In genomic region chr14:48075487-48075886, GRCh38 we compare ENCODE assay signal across 35 cellular contexts.
"Had no signal": no experiment of that assay in that cellular context is flagged by ENCODE, and none has a peak within 500 bp of the region (broad histone marks: within the 10 kb centered on the region; RNA-seq: fewer than 3 reads in every experiment).

No MANE protein-coding gene starts in this region.

- H3K4me1 Mint-ChIP-seq: activated B cell treated with CpG ODN at 0.5 μM for 24 hours; activated CD4-positive, alpha-beta memory T cell treated with anti-CD3 and anti-CD28 coated beads, Interleukin-2, amount 10 ng/mL, durations not matched to agents 7 days and 5 days; activated CD4-positive, alpha-beta T cell treated with anti-CD3 and anti-CD28 coated beads for 36 hours; activated CD4-positive, alpha-beta T cell treated with anti-CD3 and anti-CD28 coated beads, Interleukin-2, amount 10 ng/mL, durations not matched to agents 7 days and 5 days; activated CD8-positive, alpha-beta memory T cell treated with anti-CD3 and anti-CD28 coated beads, Interleukin-2, amount 10 ng/mL, durations not matched to agents 7 days and 5 days; activated naive CD4-positive, alpha-beta T cell treated with anti-CD3 and anti-CD28 coated beads, Interleukin-2, amount 10 ng/mL, durations not matched to agents 7 days and 5 days; activated naive CD4-positive, alpha-beta T cell treated with anti-CD3 and anti-CD28 coated beads, Interleukin-2, amount 50 U/mL, for 24 hours; activated naive CD8-positive, alpha-beta T cell treated with anti-CD3 and anti-CD28 coated beads, Interleukin-2, amount 10 ng/mL, durations not matched to agents 7 days and 5 days; activated naive CD8-positive, alpha-beta T cell treated with anti-CD3 and anti-CD28 coated beads, Interleukin-2, amount 50 U/mL, for 24 hours; central memory CD8-positive, alpha-beta T cell had no signal

- H3K36me3 Mint-ChIP-seq: activated CD8-positive, alpha-beta memory T cell treated with anti-CD3 and anti-CD28 coated beads, Interleukin-2, amount 10 ng/mL, durations not matched to agents 7 days and 5 days; activated naive CD4-positive, alpha-beta T cell treated with anti-CD3 and anti-CD28 coated beads, Interleukin-2, amount 10 ng/mL, durations not matched to agents 7 days and 5 days; activated naive CD4-positive, alpha-beta T cell treated with anti-CD3 and anti-CD28 coated beads, Interleukin-2, amount 50 U/mL, for 24 hours; activated naive CD8-positive, alpha-beta T cell; activated naive CD8-positive, alpha-beta T cell treated with anti-CD3 and anti-CD28 coated beads, Interleukin-2, amount 10 ng/mL, durations not matched to agents 7 days and 5 days; brain had no signal

- H3K9me3 Mint-ChIP-seq: activated B cell treated with CpG ODN at 0.5 μM for 24 hours had no signal

- H3K27ac ChIP-seq: ascending aorta, cardiac muscle cell, colonic mucosa, WERI-Rb-1 had no signal

- H3K4me1 ChIP-seq: ascending aorta, colonic mucosa had no signal

- ATAC-seq: activated CD4-positive, alpha-beta T cell treated with anti-CD3 and anti-CD28 coated beads for 36 hours; activated CD8-positive, alpha-beta memory T cell treated with anti-CD3 and anti-CD28 coated beads, Interleukin-2, amount 10 ng/mL, durations not matched to agents 7 days and 5 days; activated naive CD8-positive, alpha-beta T cell treated with anti-CD3 and anti-CD28 coated beads, Interleukin-2, amount 50 U/mL, for 24 hours had no signal

- H3K9me3 ChIP-seq: ascending aorta, colonic mucosa had no signal

- DNase-seq: activated B cell treated with CpG ODN at 0.5 μM for 24 hours; activated CD4-positive, alpha-beta memory T cell treated with anti-CD3 and anti-CD28 coated beads, Interleukin-2, amount 10 ng/mL, durations not matched to agents 7 days and 5 days; activated CD4-positive, alpha-beta T cell treated with anti-CD3 and anti-CD28 coated beads for 1 hour; activated CD4-positive, alpha-beta T cell treated with anti-CD3 and anti-CD28 coated beads for 36 hours; activated CD4-positive, alpha-beta T cell treated with anti-CD3 and anti-CD28 coated beads for 48 hours; activated CD4-positive, alpha-beta T cell treated with anti-CD3 and anti-CD28 coated beads, Interleukin-2, amount 10 ng/mL, durations not matched to agents 7 days and 5 days; activated CD4-positive, alpha-beta T cell treated with anti-CD3 and anti-CD28 coated beads, Interleukin-2, amount 50 U/mL, for 48 hours; activated CD8-positive, alpha-beta memory T cell treated with anti-CD3 and anti-CD28 coated beads for 24 hours; activated CD8-positive, alpha-beta memory T cell treated with anti-CD3 and anti-CD28 coated beads, Interleukin-2, amount 10 ng/mL, durations not matched to agents 7 days and 5 days; activated CD8-positive, alpha-beta memory T cell treated with anti-CD3 and anti-CD28 coated beads, Interleukin-2, amount 50 U/mL, for 48 hours; activated effector memory CD4-positive, alpha-beta T cell treated with Interleukin-2 at 50 U/mL for 16 hours; activated gamma-delta T cell; activated naive CD4-positive, alpha-beta T cell treated with anti-CD3 and anti-CD28 coated beads, Interleukin-2, amount 10 ng/mL, durations not matched to agents 7 days and 5 days; activated naive CD4-positive, alpha-beta T cell treated with Interleukin-2 at 50 U/mL for 16 hours; activated naive CD8-positive, alpha-beta T cell treated with anti-CD3 and anti-CD28 coated beads, Interleukin-2, amount 10 ng/mL, durations not matched to agents 7 days and 5 days; activated naive CD8-positive, alpha-beta T cell treated with anti-CD3 and anti-CD28 coated beads, Interleukin-2, amount 50 U/mL, for 24 hours; activated T-cell treated with anti-CD3 and anti-CD28 coated beads, Interleukin-2, amount 50 U/mL, for 24 hours; activated T-cell treated with anti-CD3 and anti-CD28 coated beads, Interleukin-2, amount 50 U/mL, for 48 hours; amygdala; anterior cingulate cortex; caudate nucleus; cerebellar nuclear complex; colonic mucosa; T-helper 2 cell; T-helper 9 cell; WERI-Rb-1 had no signal

- H3K27me3 ChIP-seq: ascending aorta, cardiac muscle cell, colonic mucosa had no signal

- H3K36me3 ChIP-seq: ascending aorta, cardiac muscle cell, colonic mucosa, WERI-Rb-1 had no signal

- H3K27me3 Mint-ChIP-seq: activated B cell treated with CpG ODN at 0.5 μM for 24 hours; activated CD4-positive, alpha-beta memory T cell treated with anti-CD3 and anti-CD28 coated beads, Interleukin-2, amount 10 ng/mL, durations not matched to agents 7 days and 5 days; activated CD4-positive, alpha-beta T cell treated with anti-CD3 and anti-CD28 coated beads for 36 hours; activated CD4-positive, alpha-beta T cell treated with anti-CD3 and anti-CD28 coated beads, Interleukin-2, amount 10 ng/mL, durations not matched to agents 7 days and 5 days; activated CD8-positive, alpha-beta memory T cell treated with anti-CD3 and anti-CD28 coated beads, Interleukin-2, amount 10 ng/mL, durations not matched to agents 7 days and 5 days; activated naive CD4-positive, alpha-beta T cell treated with anti-CD3 and anti-CD28 coated beads, Interleukin-2, amount 10 ng/mL, durations not matched to agents 7 days and 5 days; activated naive CD4-positive, alpha-beta T cell treated with anti-CD3 and anti-CD28 coated beads, Interleukin-2, amount 50 U/mL, for 24 hours; activated naive CD8-positive, alpha-beta T cell; activated naive CD8-positive, alpha-beta T cell treated with anti-CD3 and anti-CD28 coated beads, Interleukin-2, amount 10 ng/mL, durations not matched to agents 7 days and 5 days; activated naive CD8-positive, alpha-beta T cell treated with anti-CD3 and anti-CD28 coated beads, Interleukin-2, amount 50 U/mL, for 24 hours; activated T-cell treated with anti-CD3 and anti-CD28 coated beads, Interleukin-2, amount 50 U/mL, for 24 hours; brain; central memory CD8-positive, alpha-beta T cell had no signal

- H3K27ac Mint-ChIP-seq: activated B cell treated with CpG ODN at 0.5 μM for 24 hours; activated CD4-positive, alpha-beta memory T cell treated with anti-CD3 and anti-CD28 coated beads, Interleukin-2, amount 10 ng/mL, durations not matched to agents 7 days and 5 days; activated CD4-positive, alpha-beta T cell treated with anti-CD3 and anti-CD28 coated beads for 36 hours; activated CD4-positive, alpha-beta T cell treated with anti-CD3 and anti-CD28 coated beads, Interleukin-2, amount 10 ng/mL, durations not matched to agents 7 days and 5 days; activated CD8-positive, alpha-beta memory T cell treated with anti-CD3 and anti-CD28 coated beads, Interleukin-2, amount 10 ng/mL, durations not matched to agents 7 days and 5 days; activated naive CD4-positive, alpha-beta T cell treated with anti-CD3 and anti-CD28 coated beads, Interleukin-2, amount 10 ng/mL, durations not matched to agents 7 days and 5 days; activated naive CD4-positive, alpha-beta T cell treated with anti-CD3 and anti-CD28 coated beads, Interleukin-2, amount 50 U/mL, for 24 hours; activated naive CD8-positive, alpha-beta T cell; activated naive CD8-positive, alpha-beta T cell treated with anti-CD3 and anti-CD28 coated beads, Interleukin-2, amount 10 ng/mL, durations not matched to agents 7 days and 5 days; activated naive CD8-positive, alpha-beta T cell treated with anti-CD3 and anti-CD28 coated beads, Interleukin-2, amount 50 U/mL, for 24 hours; activated T-cell treated with anti-CD3 and anti-CD28 coated beads, Interleukin-2, amount 50 U/mL, for 24 hours; activated T-helper 2 cell treated with anti-CD3 and anti-CD28 coated beads, Interferon-gamma antibody, Interleukin-2, Interleukin-4, amounts not matched to agents 10 μg/mL and 5 μg/mL and 100 μg/mL, durations not matched to agents 14 hours and 24 hours and 36 hours; brain; T-helper 1 cell treated with Interleukin-12 subunit alpha and Interleukin-12 subunit beta and Interleukin-4 antibody, amounts not matched to agents 30 μg/mL and 1 μg/mL, for 36 hours; T-helper 2 cell treated with Interferon-gamma antibody and Interleukin-4, amounts not matched to agents 5 μg/mL and 100 μg/mL, for 36 hours had no signal

- H3K4me3 Mint-ChIP-seq: activated B cell treated with CpG ODN at 0.5 μM for 24 hours; activated CD4-positive, alpha-beta memory T cell treated with anti-CD3 and anti-CD28 coated beads, Interleukin-2, amount 10 ng/mL, durations not matched to agents 7 days and 5 days; activated CD4-positive, alpha-beta T cell treated with anti-CD3 and anti-CD28 coated beads for 36 hours; activated CD4-positive, alpha-beta T cell treated with anti-CD3 and anti-CD28 coated beads, Interleukin-2, amount 10 ng/mL, durations not matched to agents 7 days and 5 days; activated CD8-positive, alpha-beta memory T cell treated with anti-CD3 and anti-CD28 coated beads, Interleukin-2, amount 10 ng/mL, durations not matched to agents 7 days and 5 days; activated naive CD4-positive, alpha-beta T cell treated with anti-CD3 and anti-CD28 coated beads, Interleukin-2, amount 10 ng/mL, durations not matched to agents 7 days and 5 days; activated naive CD4-positive, alpha-beta T cell treated with anti-CD3 and anti-CD28 coated beads, Interleukin-2, amount 50 U/mL, for 24 hours; activated naive CD8-positive, alpha-beta T cell; activated naive CD8-positive, alpha-beta T cell treated with anti-CD3 and anti-CD28 coated beads, Interleukin-2, amount 10 ng/mL, durations not matched to agents 7 days and 5 days; activated naive CD8-positive, alpha-beta T cell treated with anti-CD3 and anti-CD28 coated beads, Interleukin-2, amount 50 U/mL, for 24 hours; activated T-cell treated with anti-CD3 and anti-CD28 coated beads, Interleukin-2, amount 50 U/mL, for 24 hours; brain; central memory CD8-positive, alpha-beta T cell; T-helper 1 cell treated with Interleukin-12 subunit alpha and Interleukin-12 subunit beta and Interleukin-4 antibody, amounts not matched to agents 30 μg/mL and 1 μg/mL, for 36 hours; T-helper 2 cell treated with Interferon-gamma antibody and Interleukin-4, amounts not matched to agents 5 μg/mL and 100 μg/mL, for 36 hours had no signal

- H3K4me3 ChIP-seq: ascending aorta, cardiac muscle cell, colonic mucosa had no signal
